In the genomic region with DNA sequence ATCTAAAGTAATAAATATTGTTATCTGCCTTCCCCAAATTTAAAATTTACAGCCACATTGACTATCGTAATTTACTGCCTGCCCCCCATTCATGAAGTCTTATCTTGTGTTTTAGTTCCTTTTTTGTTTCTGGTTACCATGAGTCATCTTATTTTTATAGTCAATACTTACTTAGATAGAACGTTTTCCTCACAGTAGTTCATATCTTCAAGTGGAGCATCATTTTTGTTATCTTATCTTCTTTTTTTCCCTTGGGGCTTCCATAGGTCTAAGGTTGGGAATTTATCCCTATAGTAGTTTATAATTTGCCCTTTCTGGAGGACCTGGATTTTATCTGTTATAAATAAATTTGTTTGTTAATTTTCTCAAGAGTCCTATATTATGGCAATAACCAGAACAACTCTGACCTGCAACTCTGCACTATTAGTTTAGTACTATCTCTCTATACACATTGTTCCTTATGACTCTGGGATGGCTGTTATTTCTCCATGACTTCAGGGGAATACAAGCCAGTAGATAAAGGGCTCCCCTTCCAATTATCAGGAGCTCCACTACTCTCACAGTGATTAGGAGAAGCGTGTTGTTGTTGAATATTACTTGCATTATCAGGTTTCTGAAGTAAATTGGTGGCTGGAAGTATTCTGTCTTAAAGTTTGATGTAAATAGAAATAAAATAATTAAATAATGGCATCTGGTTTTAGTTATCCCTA, we compare ENCODE assay signal across 1 cellular context.
TF ChIP-seq lines count a peak whose summit lies in the region.

No MANE protein-coding gene starts in this region.

TF ChIP-seq in K562, 482 proteins besides CTCF, POLR2A, EP300 and RAD21 (continued from another document and continues in another):
- TF ChIP-seq, protein P1, sequence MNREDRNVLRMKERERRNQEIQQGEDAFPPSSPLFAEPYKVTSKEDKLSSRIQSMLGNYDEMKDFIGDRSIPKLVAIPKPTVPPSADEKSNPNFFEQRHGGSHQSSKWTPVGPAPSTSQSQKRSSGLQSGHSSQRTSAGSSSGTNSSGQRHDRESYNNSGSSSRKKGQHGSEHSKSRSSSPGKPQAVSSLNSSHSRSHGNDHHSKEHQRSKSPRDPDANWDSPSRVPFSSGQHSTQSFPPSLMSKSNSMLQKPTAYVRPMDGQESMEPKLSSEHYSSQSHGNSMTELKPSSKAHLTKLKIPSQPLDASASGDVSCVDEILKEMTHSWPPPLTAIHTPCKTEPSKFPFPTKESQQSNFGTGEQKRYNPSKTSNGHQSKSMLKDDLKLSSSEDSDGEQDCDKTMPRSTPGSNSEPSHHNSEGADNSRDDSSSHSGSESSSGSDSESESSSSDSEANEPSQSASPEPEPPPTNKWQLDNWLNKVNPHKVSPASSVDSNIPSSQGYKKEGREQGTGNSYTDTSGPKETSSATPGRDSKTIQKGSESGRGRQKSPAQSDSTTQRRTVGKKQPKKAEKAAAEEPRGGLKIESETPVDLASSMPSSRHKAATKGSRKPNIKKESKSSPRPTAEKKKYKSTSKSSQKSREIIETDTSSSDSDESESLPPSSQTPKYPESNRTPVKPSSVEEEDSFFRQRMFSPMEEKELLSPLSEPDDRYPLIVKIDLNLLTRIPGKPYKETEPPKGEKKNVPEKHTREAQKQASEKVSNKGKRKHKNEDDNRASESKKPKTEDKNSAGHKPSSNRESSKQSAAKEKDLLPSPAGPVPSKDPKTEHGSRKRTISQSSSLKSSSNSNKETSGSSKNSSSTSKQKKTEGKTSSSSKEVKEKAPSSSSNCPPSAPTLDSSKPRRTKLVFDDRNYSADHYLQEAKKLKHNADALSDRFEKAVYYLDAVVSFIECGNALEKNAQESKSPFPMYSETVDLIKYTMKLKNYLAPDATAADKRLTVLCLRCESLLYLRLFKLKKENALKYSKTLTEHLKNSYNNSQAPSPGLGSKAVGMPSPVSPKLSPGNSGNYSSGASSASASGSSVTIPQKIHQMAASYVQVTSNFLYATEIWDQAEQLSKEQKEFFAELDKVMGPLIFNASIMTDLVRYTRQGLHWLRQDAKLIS (CRISPR knock-in tag; IDR thresholded peaks at IDR 0.05): no peak
- TF ChIP-seq ZBTB34 (CRISPR knock-in tag; IDR thresholded peaks at IDR 0.05) (no peak), PML (IDR thresholded peaks at IDR 0.05; ENCODE audit: low read length) (peak; percentile 40; the same call in 1 of the 2 replicates), SMARCC2 (IDR thresholded peaks at IDR 0.05; ENCODE audit: low read depth) (peak; percentile 79), HDAC1 (IDR thresholded peaks at IDR 0.05) (no peak), HIVEP1 (CRISPR knock-in tag; IDR thresholded peaks at IDR 0.05) (no peak), ARHGAP35 (IDR thresholded peaks at IDR 0.05; ENCODE audit: partially characterized antibody) (no peak), RUNX1 (IDR thresholded peaks at IDR 0.05; ENCODE audit: low read depth) (no peak), ZNF217 (CRISPR knock-in tag; IDR thresholded peaks at IDR 0.05) (no peak), NELFE (IDR thresholded peaks at IDR 0.05; ENCODE audit: insufficient read depth, insufficient read length) (no peak), ZNF644 (tag; IDR thresholded peaks at IDR 0.05; ENCODE audit: low read depth) (no peak), ZNF232 (CRISPR knock-in tag; IDR thresholded peaks at IDR 0.05) (no peak), SPI1 (IDR thresholded peaks at IDR 0.05; ENCODE audit: borderline replicate concordance, low read depth, low read length) (no peak), TFAM (CRISPR knock-in tag; conservative IDR thresholded peaks at IDR 0.05) (no peak), ZNF174 (CRISPR knock-in tag; IDR thresholded peaks at IDR 0.05) (no peak), PBX2 (CRISPR knock-in tag; IDR thresholded peaks at IDR 0.05; ENCODE audit: low read depth) (no peak), PBX2 (tag; conservative IDR thresholded peaks at IDR 0.05; ENCODE audit: low read depth) (peak; percentile 90), NCOA2 (IDR thresholded peaks at IDR 0.05; ENCODE audit: partially characterized antibody in 2 of 2) (no peak), DMBX1 (CRISPR knock-in tag; IDR thresholded peaks at IDR 0.05; ENCODE audit: borderline replicate concordance) (no peak), HSF4 (CRISPR knock-in tag; IDR thresholded peaks at IDR 0.05; ENCODE audit: borderline replicate concordance) (no peak), SIX5 (IDR thresholded peaks at IDR 0.05; ENCODE audit: borderline replicate concordance in 1 of 2, insufficient read depth in 1 of 2, low read depth in 1 of 2, low read length in 2 of 2) (no peak), KLF13 (tag; IDR thresholded peaks at IDR 0.05; ENCODE audit: borderline replicate concordance, low read depth) (no peak), POLR2B (IDR thresholded peaks at IDR 0.05; ENCODE audit: low read depth, partially characterized antibody) (no peak), DACH1 (IDR thresholded peaks at IDR 0.05; ENCODE audit: partially characterized antibody) (peak; percentile 9), ATF1 (CRISPR knock-in tag; IDR thresholded peaks at IDR 0.05) (no peak), ATF1 (tag; IDR thresholded peaks at IDR 0.05) (peak; percentile 47; the same call in 1 of the 2 replicates), ZNF778 (CRISPR knock-in tag; IDR thresholded peaks at IDR 0.05) (no peak), E2F3 (CRISPR knock-in tag; IDR thresholded peaks at IDR 0.05) (no peak), JUND (IDR thresholded peaks at IDR 0.05; ENCODE audit: borderline replicate concordance, low read depth, low read length) (peak; percentile 84), JUND (tag; IDR thresholded peaks at IDR 0.05; ENCODE audit: borderline replicate concordance, low read depth, low read length) (peak; percentile 85; the same call in 2 of the 3 replicates), MTA1 (IDR thresholded peaks at IDR 0.05; ENCODE audit: borderline replicate concordance) (peak; percentile 57; the same call in 1 of the 2 replicates), MYC (IDR thresholded peaks at IDR 0.05; ENCODE audit: low read depth, low read length) (no peak), MYC (CRISPR knock-in tag; IDR thresholded peaks at IDR 0.05; ENCODE audit: borderline replicate concordance, low read depth) (no peak), MEIS2 (IDR thresholded peaks at IDR 0.05; ENCODE audit: partially characterized antibody) (peak; percentile 95), USF2 (CRISPR knock-in tag; IDR thresholded peaks at IDR 0.05) (no peak), PREB (CRISPR knock-in tag; IDR thresholded peaks at IDR 0.05) (no peak)
- TF ChIP-seq, protein P2, sequence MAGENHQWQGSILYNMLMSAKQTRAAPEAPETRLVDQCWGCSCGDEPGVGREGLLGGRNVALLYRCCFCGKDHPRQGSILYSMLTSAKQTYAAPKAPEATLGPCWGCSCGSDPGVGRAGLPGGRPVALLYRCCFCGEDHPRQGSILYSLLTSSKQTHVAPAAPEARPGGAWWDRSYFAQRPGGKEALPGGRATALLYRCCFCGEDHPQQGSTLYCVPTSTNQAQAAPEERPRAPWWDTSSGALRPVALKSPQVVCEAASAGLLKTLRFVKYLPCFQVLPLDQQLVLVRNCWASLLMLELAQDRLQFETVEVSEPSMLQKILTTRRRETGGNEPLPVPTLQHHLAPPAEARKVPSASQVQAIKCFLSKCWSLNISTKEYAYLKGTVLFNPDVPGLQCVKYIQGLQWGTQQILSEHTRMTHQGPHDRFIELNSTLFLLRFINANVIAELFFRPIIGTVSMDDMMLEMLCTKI (IDR thresholded peaks at IDR 0.05; ENCODE audit: partially characterized antibody): no peak
- TF ChIP-seq, protein P3, sequence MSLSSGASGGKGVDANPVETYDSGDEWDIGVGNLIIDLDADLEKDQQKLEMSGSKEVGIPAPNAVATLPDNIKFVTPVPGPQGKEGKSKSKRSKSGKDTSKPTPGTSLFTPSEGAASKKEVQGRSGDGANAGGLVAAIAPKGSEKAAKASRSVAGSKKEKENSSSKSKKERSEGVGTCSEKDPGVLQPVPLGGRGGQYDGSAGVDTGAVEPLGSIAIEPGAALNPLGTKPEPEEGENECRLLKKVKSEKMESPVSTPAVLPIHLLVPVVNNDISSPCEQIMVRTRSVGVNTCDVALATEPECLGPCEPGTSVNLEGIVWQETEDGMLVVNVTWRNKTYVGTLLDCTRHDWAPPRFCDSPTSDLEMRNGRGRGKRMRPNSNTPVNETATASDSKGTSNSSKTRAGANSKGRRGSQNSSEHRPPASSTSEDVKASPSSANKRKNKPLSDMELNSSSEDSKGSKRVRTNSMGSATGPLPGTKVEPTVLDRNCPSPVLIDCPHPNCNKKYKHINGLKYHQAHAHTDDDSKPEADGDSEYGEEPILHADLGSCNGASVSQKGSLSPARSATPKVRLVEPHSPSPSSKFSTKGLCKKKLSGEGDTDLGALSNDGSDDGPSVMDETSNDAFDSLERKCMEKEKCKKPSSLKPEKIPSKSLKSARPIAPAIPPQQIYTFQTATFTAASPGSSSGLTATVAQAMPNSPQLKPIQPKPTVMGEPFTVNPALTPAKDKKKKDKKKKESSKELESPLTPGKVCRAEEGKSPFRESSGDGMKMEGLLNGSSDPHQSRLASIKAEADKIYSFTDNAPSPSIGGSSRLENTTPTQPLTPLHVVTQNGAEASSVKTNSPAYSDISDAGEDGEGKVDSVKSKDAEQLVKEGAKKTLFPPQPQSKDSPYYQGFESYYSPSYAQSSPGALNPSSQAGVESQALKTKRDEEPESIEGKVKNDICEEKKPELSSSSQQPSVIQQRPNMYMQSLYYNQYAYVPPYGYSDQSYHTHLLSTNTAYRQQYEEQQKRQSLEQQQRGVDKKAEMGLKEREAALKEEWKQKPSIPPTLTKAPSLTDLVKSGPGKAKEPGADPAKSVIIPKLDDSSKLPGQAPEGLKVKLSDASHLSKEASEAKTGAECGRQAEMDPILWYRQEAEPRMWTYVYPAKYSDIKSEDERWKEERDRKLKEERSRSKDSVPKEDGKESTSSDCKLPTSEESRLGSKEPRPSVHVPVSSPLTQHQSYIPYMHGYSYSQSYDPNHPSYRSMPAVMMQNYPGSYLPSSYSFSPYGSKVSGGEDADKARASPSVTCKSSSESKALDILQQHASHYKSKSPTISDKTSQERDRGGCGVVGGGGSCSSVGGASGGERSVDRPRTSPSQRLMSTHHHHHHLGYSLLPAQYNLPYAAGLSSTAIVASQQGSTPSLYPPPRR (CRISPR knock-in tag; IDR thresholded peaks at IDR 0.05; ENCODE audit: borderline replicate concordance): no peak
- TF ChIP-seq, protein P4, sequence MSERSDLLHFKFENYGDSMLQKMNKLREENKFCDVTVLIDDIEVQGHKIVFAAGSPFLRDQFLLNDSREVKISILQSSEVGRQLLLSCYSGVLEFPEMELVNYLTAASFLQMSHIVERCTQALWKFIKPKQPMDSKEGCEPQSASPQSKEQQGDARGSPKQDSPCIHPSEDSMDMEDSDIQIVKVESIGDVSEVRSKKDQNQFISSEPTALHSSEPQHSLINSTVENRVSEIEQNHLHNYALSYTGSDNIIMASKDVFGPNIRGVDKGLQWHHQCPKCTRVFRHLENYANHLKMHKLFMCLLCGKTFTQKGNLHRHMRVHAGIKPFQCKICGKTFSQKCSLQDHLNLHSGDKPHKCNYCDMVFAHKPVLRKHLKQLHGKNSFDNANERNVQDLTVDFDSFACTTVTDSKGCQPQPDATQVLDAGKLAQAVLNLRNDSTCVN (CRISPR knock-in tag; IDR thresholded peaks at IDR 0.05): no peak
- TF ChIP-seq, protein P5, sequence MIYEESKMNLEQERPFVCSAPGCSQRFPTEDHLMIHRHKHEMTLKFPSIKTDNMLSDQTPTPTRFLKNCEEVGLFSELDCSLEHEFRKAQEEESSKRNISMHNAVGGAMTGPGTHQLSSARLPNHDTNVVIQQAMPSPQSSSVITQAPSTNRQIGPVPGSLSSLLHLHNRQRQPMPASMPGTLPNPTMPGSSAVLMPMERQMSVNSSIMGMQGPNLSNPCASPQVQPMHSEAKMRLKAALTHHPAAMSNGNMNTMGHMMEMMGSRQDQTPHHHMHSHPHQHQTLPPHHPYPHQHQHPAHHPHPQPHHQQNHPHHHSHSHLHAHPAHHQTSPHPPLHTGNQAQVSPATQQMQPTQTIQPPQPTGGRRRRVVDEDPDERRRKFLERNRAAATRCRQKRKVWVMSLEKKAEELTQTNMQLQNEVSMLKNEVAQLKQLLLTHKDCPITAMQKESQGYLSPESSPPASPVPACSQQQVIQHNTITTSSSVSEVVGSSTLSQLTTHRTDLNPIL (CRISPR knock-in tag; IDR thresholded peaks at IDR 0.05): no peak
